Comparison of ENCODE assay signal across 10 cellular contexts in the genomic region with DNA sequence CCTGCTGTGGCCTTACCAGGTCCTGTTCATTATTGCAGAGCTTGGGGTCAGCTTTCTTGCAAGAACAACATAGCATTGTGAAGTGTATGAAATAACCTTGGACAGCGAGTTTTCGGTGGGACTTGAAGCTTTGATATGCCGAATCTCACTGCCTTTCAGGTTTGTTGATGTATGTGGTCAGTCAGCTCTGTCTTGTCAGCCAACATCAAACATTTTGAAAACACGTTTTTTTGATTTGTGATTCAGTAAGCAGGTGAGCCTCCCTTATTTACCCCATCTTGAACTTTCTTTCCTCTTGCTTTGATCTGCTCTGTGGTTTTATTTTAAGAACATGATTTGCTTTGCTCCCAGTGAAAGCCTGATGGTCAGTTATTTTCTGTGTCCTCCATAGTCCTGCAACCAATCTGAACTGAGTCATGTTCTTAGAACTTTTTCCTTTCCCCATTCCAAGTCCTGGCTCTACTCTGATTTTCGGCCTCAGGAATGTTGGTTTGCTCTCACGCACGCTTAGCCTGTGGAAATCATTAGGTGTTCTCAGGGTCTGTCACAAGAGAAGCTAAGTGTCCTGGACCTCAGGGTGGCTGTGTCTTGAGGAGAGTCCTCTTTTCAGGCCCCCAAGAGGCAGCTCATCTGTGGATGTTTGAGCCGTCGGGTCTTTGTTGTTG. TPM values are rescaled to one million over a fixed set of nuclear protein-coding genes. Genes with fewer than 3 reads are reported as not detected.
DNase-seq lines count a peak whose midpoint lies in the region; FAIRE-seq and TF ChIP-seq lines count a peak whose summit lies in the region.
"Had no signal": no experiment of that assay in that cellular context is flagged by ENCODE, and none has a peak within 500 bp of the region (broad histone marks: within the 10 kb centered on the region; RNA-seq: fewer than 3 reads in every experiment).

No MANE protein-coding gene starts in this region.

- peak; percentile 23 for FAIRE-seq in astrocyte (lab: Jason Lieb, UNC)

- H3K36me3 Mint-ChIP-seq in CD8-positive, alpha-beta memory T cell: peaks cover 0 to 18% (median 7%) of the 10 kb centered on the region in 3 donors
- peaks cover 2% of the 10 kb centered on the region for H3K36me3 Mint-ChIP-seq in astrocyte (ENCODE audit: low read depth, unreplicated experiment)

- no peak for DNase-seq in CD8-positive, alpha-beta memory T cell
- peak; percentile 95 for DNase-seq in astrocyte (ENCODE audit: low read depth)
- DNase-seq in iris pigment epithelial cell (ENCODE audit: low read depth): peak; percentile 87
- no peak for DNase-seq in putamen (ENCODE audit: low spot score)
- DNase-seq in DMS153 treated with DMSO at 0.1 percent for 48 hours (lab: John Stamatoyannopoulos, UW; ENCODE audit: unreplicated experiment): no peak
- DNase-seq in NCI-H1694 treated with DMSO at 0.1 percent for 48 hours (lab: John Stamatoyannopoulos, UW): no peak
- DNase-seq in NCI-H748 treated with DMSO at 0.1 percent for 48 hours (lab: John Stamatoyannopoulos, UW): no peak
- DNase-seq: activated B cell treated with CpG ODN at 0.5 μM for 24 hours had no signal

- H4K20me1 ChIP-seq in astrocyte (ENCODE audit: insufficient read depth, low read length): peaks cover 44% of the 10 kb centered on the region

- H3K27ac ChIP-seq in CD8-positive, alpha-beta memory T cell (ENCODE audit: low read depth, low read length): no peak overlapping the region
- H3K27ac ChIP-seq in astrocyte (ENCODE audit: low read depth, low read length): peak overlapping the region; percentile 93
- H3K27ac ChIP-seq in skeletal muscle tissue (ENCODE audit: low read depth, low read length): peak overlapping the region; percentile 91
- H3K27ac ChIP-seq: HL-60 had no signal

- H3K4me1 ChIP-seq in CD8-positive, alpha-beta memory T cell (ENCODE audit: insufficient read depth, low read length): peaks cover 23% of the 10 kb centered on the region
- H3K4me1 ChIP-seq in astrocyte (ENCODE audit: insufficient read depth, low read length) (peaks cover 21% of the 10 kb centered on the region), skeletal muscle tissue (ENCODE audit: control insufficient read depth in 3 of 3, insufficient read depth in 3 of 3, low read length in 3 of 3) (peaks cover 17 to 21% (median 20%) of the 10 kb centered on the region in 3 donors)

- no peaks in the 10 kb centered on the region for H3K27me3 Mint-ChIP-seq in CD8-positive, alpha-beta memory T cell
- H3K27me3 Mint-ChIP-seq in astrocyte (ENCODE audit: low read depth, unreplicated experiment): no peaks in the 10 kb centered on the region
- H3K27me3 Mint-ChIP-seq: activated B cell treated with CpG ODN at 0.5 μM for 24 hours had no signal

- peaks cover 40 to 62% (median 54%) of the 10 kb centered on the region in 3 donors for H3K4me1 Mint-ChIP-seq in CD8-positive, alpha-beta memory T cell
- peaks cover 27% of the 10 kb centered on the region for H3K4me1 Mint-ChIP-seq in astrocyte (ENCODE audit: low read depth, unreplicated experiment)

- CTCF ChIA-PET in CD8-positive, alpha-beta memory T cell (lab: Charles Lee): interaction anchor here (0.6 to 1.3 kb wide), 4 partner anchors 8 to 201 kb away, joined by 3 to 5 read pairs (median 3); partner anchors contain the start of genes TRIM8 and WBP1L

- H3K4me3 ChIP-seq in CD8-positive, alpha-beta memory T cell (ENCODE audit: low read length): no peak overlapping the region
- peak overlapping the region; percentile 16 for H3K4me3 ChIP-seq in astrocyte (ENCODE audit: insufficient read depth, low read depth, low read length)
- peak overlapping the region; percentile 27 to 46 (median 36) for H3K4me3 ChIP-seq in skeletal muscle tissue (ENCODE audit: low read length in 3 of 3)

- POLR2A ChIA-PET in CD8-positive, alpha-beta memory T cell (lab: Charles Lee): interaction anchor here (0.6 kb wide), 1 partner anchor 307 kb away, joined by 3 read pairs; no protein-coding TSS in a partner anchor

- no peaks in the 10 kb centered on the region for H3K9me3 Mint-ChIP-seq in CD8-positive, alpha-beta memory T cell
- H3K9me3 Mint-ChIP-seq in astrocyte (ENCODE audit: unreplicated experiment): no peaks in the 10 kb centered on the region
- H3K9me3 Mint-ChIP-seq: activated B cell treated with CpG ODN at 0.5 μM for 24 hours had no signal

- no peaks in the 10 kb centered on the region for H3K27me3 ChIP-seq in CD8-positive, alpha-beta memory T cell (ENCODE audit: insufficient read depth, low read length, poor library complexity, severe bottlenecking)
- H3K27me3 ChIP-seq in astrocyte (ENCODE audit: insufficient read depth, low read length) (no peaks in the 10 kb centered on the region), skeletal muscle tissue (ENCODE audit: control insufficient read depth in 3 of 3, insufficient read depth in 3 of 3, low read length in 3 of 3) (no peaks in the 10 kb centered on the region)

- peak overlapping the region; percentile 68 for H3K4me2 ChIP-seq in astrocyte (ENCODE audit: low read length)

- H3K36me3 ChIP-seq in CD8-positive, alpha-beta memory T cell (ENCODE audit: insufficient read depth, low read length): no peaks in the 10 kb centered on the region
- H3K36me3 ChIP-seq in astrocyte (ENCODE audit: insufficient read depth, low read length) (no peaks in the 10 kb centered on the region), skeletal muscle tissue (ENCODE audit: control insufficient read depth in 3 of 3, insufficient read depth in 3 of 3, low read length in 3 of 3) (no peaks in the 10 kb centered on the region)

- H3K9ac ChIP-seq in astrocyte (ENCODE audit: low read length) (peak overlapping the region; percentile 73), skeletal muscle tissue (ENCODE audit: low read depth in 1 of 3, low read length in 3 of 3) (peak overlapping the region; percentile 2 to 42 (median 5))

- H3K27ac Mint-ChIP-seq in CD8-positive, alpha-beta memory T cell: peak overlapping the region; percentile 2 to 82 (median 75)
- H3K27ac Mint-ChIP-seq in astrocyte (ENCODE audit: unreplicated experiment): peak overlapping the region; percentile 8
- H3K27ac Mint-ChIP-seq: activated B cell treated with CpG ODN at 0.5 μM for 24 hours had no signal

- TF ChIP-seq CTCF in astrocyte (IDR thresholded peaks at IDR 0.05; ENCODE audit: insufficient read depth, low read depth, low read length): no peak

- H2AFZ ChIP-seq in astrocyte (ENCODE audit: low read depth, low read length): no peak overlapping the region

- H3K79me2 ChIP-seq in astrocyte (ENCODE audit: insufficient read depth, low read length): peaks cover 62% of the 10 kb centered on the region

- H3K9me3 ChIP-seq in CD8-positive, alpha-beta memory T cell (ENCODE audit: low read length): no peaks in the 10 kb centered on the region
- H3K9me3 ChIP-seq in astrocyte (ENCODE audit: insufficient read depth, low read depth, low read length): no peaks in the 10 kb centered on the region
- no peaks in the 10 kb centered on the region for H3K9me3 ChIP-seq in skeletal muscle tissue (ENCODE audit: control insufficient read depth in 3 of 3, low read length in 3 of 3)

- peak overlapping the region in 1 of 7 donors; percentile 9 for H3K4me3 Mint-ChIP-seq in CD8-positive, alpha-beta memory T cell
- peak overlapping the region; percentile 46 for H3K4me3 Mint-ChIP-seq in astrocyte (ENCODE audit: unreplicated experiment)
- H3K4me3 Mint-ChIP-seq: activated B cell treated with CpG ODN at 0.5 μM for 24 hours had no signal

RNA-seq across cellular contexts. Expression of gene WBP1L, which starts 8.7 kb away (rescaled TPM):
- total RNA-seq in CD8-positive, alpha-beta memory T cell: 10 to 100 TPM; 16.0 to 17.8 TPM
- 28.5 TPM for polyA plus RNA-seq in CD8-positive, alpha-beta memory T cell
- total RNA-seq in astrocyte (73.6 and 75.7 TPM in 2 replicates), skeletal muscle tissue (24.0 TPM)

RNA-seq across cellular contexts. Expression of gene SFXN2, which starts 38.0 kb away (rescaled TPM):
- 10 to 100 TPM; 27.6 to 30.6 TPM for total RNA-seq in CD8-positive, alpha-beta memory T cell
- polyA plus RNA-seq in CD8-positive, alpha-beta memory T cell: 10.1 TPM
- total RNA-seq in astrocyte (8.4 and 9.1 TPM in 2 replicates), skeletal muscle tissue (4.2 TPM)

RNA-seq across cellular contexts. Expression of gene ARL3, which starts 38.2 kb away (rescaled TPM):
- total RNA-seq in CD8-positive, alpha-beta memory T cell: 1 to 10 TPM; 8.7 TPM
- polyA plus RNA-seq in CD8-positive, alpha-beta memory T cell: 5.7 TPM
- total RNA-seq in astrocyte (16.6 and 18.2 TPM in 2 replicates), skeletal muscle tissue (5.2 TPM)

Comparison
In these comparisons a context has a peak if more than half of its experiments do, and no peak if none do; other contexts are left out.
1. DNase-seq: peak in astrocyte (single experiment) and iris pigment epithelial cell (single experiment); none in CD8-positive, alpha-beta memory T cell (0 of 5), putamen (single experiment), DMS153 treated with DMSO at 0.1 percent for 48 hours (single experiment), NCI-H1694 treated with DMSO at 0.1 percent for 48 hours (single experiment) and NCI-H748 treated with DMSO at 0.1 percent for 48 hours (single experiment).